In the genomic region with DNA sequence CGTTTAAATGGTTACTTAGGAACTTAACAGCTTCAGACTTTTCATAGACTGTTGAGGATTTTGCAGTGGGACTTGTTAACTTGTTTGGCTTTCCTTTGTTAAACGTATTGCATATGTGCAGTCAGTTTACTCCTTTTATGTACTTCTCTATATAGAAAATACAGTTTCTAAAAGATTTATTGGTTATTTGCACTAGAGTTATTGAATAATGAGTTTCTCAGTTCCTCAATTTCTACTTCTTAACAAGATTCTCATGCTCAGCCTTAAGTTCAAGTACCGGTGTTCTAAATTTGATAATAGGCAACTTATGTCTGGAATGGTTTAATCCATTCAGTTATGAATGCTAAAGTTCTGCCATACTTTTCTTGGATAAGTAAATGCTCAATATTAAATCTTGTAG, we compare ENCODE assay signal across 8 cellular contexts. TPM values are rescaled to one million over a fixed set of nuclear protein-coding genes. Genes with fewer than 3 reads are reported as not detected.
DNase-seq lines count a peak whose midpoint lies in the region; ATAC-seq, FAIRE-seq and TF ChIP-seq lines count a peak whose summit lies in the region.

No MANE protein-coding gene starts in this region.

- H3K27ac Mint-ChIP-seq in chondrocyte (ENCODE audit: unreplicated experiment) (peak overlapping the region; percentile 99), natural killer cell (peak overlapping the region; percentile 95 to 99)

- H3K4me3 Mint-ChIP-seq in chondrocyte (ENCODE audit: unreplicated experiment) (peak overlapping the region; percentile 93), natural killer cell (peak overlapping the region; percentile 99)

- peaks cover 35% of the 10 kb centered on the region for H3K4me1 ChIP-seq in BLaER1

- peaks cover 7% of the 10 kb centered on the region for H3K36me3 Mint-ChIP-seq in chondrocyte (ENCODE audit: low read depth)
- H3K36me3 Mint-ChIP-seq in natural killer cell = peaks cover 5% of the 10 kb centered on the region

- H4K20me1 ChIP-seq in BLaER1 = peaks cover 55% of the 10 kb centered on the region

- TF ChIP-seq CTCF in chondrocyte (IDR thresholded peaks at IDR 0.05) (no peak), natural killer cell (IDR thresholded peaks at IDR 0.05) (no peak)

- peak overlapping the region; percentile 98 for H3K9ac ChIP-seq in BLaER1

- no peaks in the 10 kb centered on the region for H3K27me3 ChIP-seq in BLaER1

- H3K4me1 Mint-ChIP-seq in chondrocyte (ENCODE audit: low read depth) (peaks cover 38% of the 10 kb centered on the region), natural killer cell (peaks cover 34 to 40% of the 10 kb centered on the region in 2 donors)

- intact Hi-C loops in natural killer cell (cut with micrococcal nuclease) = loop anchor here (2.0 to 10.0 kb wide), 2 partner anchors 149 to 181 kb away; a partner anchor contains a TSS

- H3K27ac ChIP-seq in BLaER1 = peak overlapping the region; percentile 96
- H3K27ac ChIP-seq in KOPT-K1 (ENCODE audit: low read depth, low read length, poor library complexity, severe bottlenecking) = peak overlapping the region; percentile 92

- H3K9me3 Mint-ChIP-seq in chondrocyte (ENCODE audit: low read depth) (no peaks in the 10 kb centered on the region), natural killer cell (no peaks in the 10 kb centered on the region)

- no peak for ATAC-seq in natural killer cell

- H3K27me3 Mint-ChIP-seq in chondrocyte (ENCODE audit: low read depth) (no peaks in the 10 kb centered on the region), natural killer cell (ENCODE audit: low read depth in 2 of 2) (no peaks in the 10 kb centered on the region)

- H3K9me3 ChIP-seq in BLaER1 (no peaks in the 10 kb centered on the region), KOPT-K1 (ENCODE audit: insufficient read depth, low read length, poor library complexity, severe bottlenecking) (no peaks in the 10 kb centered on the region)

- peak overlapping the region; percentile 87 for H3K4me2 ChIP-seq in BLaER1

- H3K36me3 ChIP-seq in BLaER1 (peaks cover 36% of the 10 kb centered on the region), KOPT-K1 (ENCODE audit: insufficient read depth, low read length) (peaks cover 35% of the 10 kb centered on the region)

- FAIRE-seq in frontal cortex (lab: Jason Lieb, UNC) = no peak

- DNase-seq in chondrocyte (ENCODE audit: low spot score) (no peak), natural killer cell (no peak), frontal cortex (ENCODE audit: low spot score in 2 of 2) (no peak), HCEC 1CT (no peak)
- no peak for DNase-seq in stimulated activated naive CD4-positive, alpha-beta T cell (lab: John Stamatoyannopoulos, UW)
- no peak for DNase-seq in stimulated activated CD4-positive, alpha-beta T cell treated with anti-CD3 and anti-CD28 coated beads, Interleukin-4, amount 100 ng/mL, for 1 hour

- peak overlapping the region; percentile 95 for H3K4me3 ChIP-seq in BLaER1

RNA-seq across cellular contexts. Expression of a gene that starts 0.9 kb away (rescaled TPM):
- total RNA-seq in chondrocyte (132 to 162 TPM (median 136 TPM) in 3 replicates), natural killer cell (100 to 1,000 TPM; 107 to 120 (median 115) TPM), frontal cortex (33.8 TPM)

RNA-seq across cellular contexts. Expression of a gene that starts 45.6 kb away (rescaled TPM):
- 92.8 to 98.7 TPM (median 98.6 TPM) in 3 replicates for total RNA-seq in chondrocyte
- total RNA-seq in natural killer cell = 10 to 100 TPM; 58.0 to 61.0 (median 60.7) TPM
- total RNA-seq in frontal cortex = 128 TPM

RNA-seq across cellular contexts. Expression of a gene that starts 52.8 kb away (rescaled TPM):
- total RNA-seq in chondrocyte (14.0 to 23.7 TPM (median 19.1 TPM) in 3 replicates), natural killer cell (100 to 1,000 TPM in 1 of 3 donors, 10 to 100 TPM in 2; 89.3 to 113 (median 90.1) TPM), frontal cortex (59.1 TPM)
